Comparison of ENCODE assay signal across 11 cellular contexts in the genomic region with DNA sequence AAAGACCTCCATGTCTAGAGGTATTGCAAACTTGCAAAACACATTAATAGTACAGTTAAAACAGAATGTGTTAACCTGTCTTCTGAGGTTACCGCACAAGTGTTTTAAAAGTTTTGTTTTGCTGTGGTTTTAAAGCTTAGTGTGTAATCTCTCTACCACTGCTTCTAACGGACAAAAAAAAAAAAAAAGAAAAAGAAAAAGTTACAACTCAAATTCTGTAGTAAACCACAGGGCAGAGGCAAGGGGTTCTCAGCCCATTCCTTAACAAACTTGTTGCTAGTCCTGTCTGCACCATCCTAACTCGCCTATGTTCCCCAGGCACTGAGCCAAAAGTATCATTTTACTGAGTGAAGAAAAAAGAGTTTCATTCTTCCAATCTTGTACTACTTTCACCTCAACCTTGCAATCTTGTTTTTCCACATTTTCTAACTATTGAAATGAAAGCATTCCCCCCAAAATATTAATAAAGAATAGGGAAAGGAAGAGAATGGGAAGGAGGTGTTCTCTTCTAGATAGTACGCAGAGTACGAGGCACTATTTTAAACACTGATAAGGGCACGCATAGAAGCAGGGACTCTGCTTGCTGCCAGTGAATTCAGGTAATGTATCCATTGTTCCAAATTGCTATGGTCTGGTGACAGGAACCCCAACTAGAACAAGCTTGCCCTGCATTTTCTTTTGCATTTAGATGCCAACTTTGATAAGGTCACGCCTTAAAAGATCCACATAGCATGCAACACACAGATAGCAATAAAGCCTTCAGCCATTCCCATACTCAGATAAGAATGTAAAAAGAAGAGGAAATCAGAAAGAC. TPM values are rescaled to one million over a fixed set of nuclear protein-coding genes. Genes with fewer than 3 reads are reported as not detected.
A peak's percentile ranks its signal among the peaks of the same experiment; 100 is the strongest.
DNase-seq lines count a peak whose midpoint lies in the region; ATAC-seq, FAIRE-seq and TF ChIP-seq lines count a peak whose summit lies in the region.
"Had no signal": no experiment of that assay in that cellular context is flagged by ENCODE, and none has a peak within 500 bp of the region (broad histone marks: within the 10 kb centered on the region; RNA-seq: fewer than 3 reads in every experiment).

No MANE protein-coding gene starts in this region.

- H3K4me2 ChIP-seq in IMR-90 (ENCODE audit: low read depth, low read length) (peak overlapping the region; percentile 8), GM12878 (ENCODE audit: control insufficient read depth, insufficient read depth) (peak overlapping the region; percentile 41; the same call in 1 of the 2 replicates)

- 60% methylated on average over 1 of the region's 7 CpGs; no CpG with 5 or more reads in 1 of the 2 experiments for WGBS in IMR-90 (ENCODE audit: extremely low coverage in 2 of 2, insufficient read length in 1 of 2), 2 experiments
- 68% methylated on average over 6 of the region's 7 CpGs for WGBS in GM12878 (ENCODE audit: insufficient coverage, insufficient replicate concordance, low lambda C conversion rate, missing lambda C conversion rate)

- no peak overlapping the region for H2AFZ ChIP-seq in IMR-90 (replicated peaks; ENCODE audit: low read length, poor library complexity)
- H2AFZ ChIP-seq in GM12878 (ENCODE audit: control insufficient read depth, low read depth, low read length): no peak overlapping the region; the same call in 1 of the 2 replicates

- no peaks in the 10 kb centered on the region for H3K27me3 ChIP-seq in CD8-positive, alpha-beta T cell (ENCODE audit: insufficient read depth, low read length)
- no peaks in the 10 kb centered on the region for H3K27me3 ChIP-seq in IMR-90 (ENCODE audit: control insufficient read depth, insufficient read depth, low read length)
- H3K27me3 ChIP-seq in GM12878 (replicated peaks in 1 of 2; ENCODE audit: control insufficient read depth in 2 of 2, insufficient read depth in 2 of 2, low read length in 1 of 2): no peaks in the 10 kb centered on the region

- no peak overlapping the region for H3K14ac ChIP-seq in IMR-90 (replicated peaks; ENCODE audit: low read depth, low read length)

- peaks cover 19% of the 10 kb centered on the region for H3K4me1 ChIP-seq in CD8-positive, alpha-beta T cell (ENCODE audit: insufficient read depth, low read length)
- H3K4me1 ChIP-seq in IMR-90 (ENCODE audit: control insufficient read depth, insufficient read depth, low read length) (no peaks in the 10 kb centered on the region), GM12878 (ENCODE audit: control insufficient read depth, insufficient read depth, low read length) (no peaks in the 10 kb centered on the region; the same call in 1 of the 2 replicates), mucosa of descending colon (ENCODE audit: low read depth) (peaks cover 7% of the 10 kb centered on the region), kidney (ENCODE audit: control insufficient read depth in 1 of 2, insufficient read depth in 1 of 2, low read depth in 1 of 2, low read length in 2 of 2) (no peaks in the 10 kb centered on the region)

- H2BK5ac ChIP-seq in IMR-90 (ENCODE audit: low read depth, low read length, poor library complexity, severe bottlenecking): no peak overlapping the region

- H3K9ac ChIP-seq in IMR-90 (ENCODE audit: low read depth, low read length) (no peak overlapping the region), GM12878 (ENCODE audit: control insufficient read depth, insufficient read depth, low read length) (0 out of 2 replicates have a peak overlapping the region, but pooled peaks have one; percentile 19), kidney (ENCODE audit: low read length in 2 of 2) (no peak overlapping the region)

- dilution Hi-C loops in IMR-90 (cut with HindIII; ENCODE audit: low sequenced_read_pairs, unreplicated experiment): no loop called here

- no peak for TF ChIP-seq EP300 in GM12878 (IDR thresholded peaks at IDR 0.05; ENCODE audit: borderline replicate concordance in 1 of 2, control insufficient read depth in 1 of 2, low read depth in 2 of 2, low read length in 2 of 2)

- TF ChIP-seq RAD21 in IMR-90 (IDR thresholded peaks at IDR 0.05; ENCODE audit: low read length): no peak
- no peak for TF ChIP-seq RAD21 in GM12878 (IDR thresholded peaks at IDR 0.05; ENCODE audit: insufficient read depth, low read depth, low read length)

- peaks cover 73% of the 10 kb centered on the region for H3K4me1 Mint-ChIP-seq in CD8-positive, alpha-beta T cell (ENCODE audit: low read depth)

- no peak overlapping the region for H3K27ac ChIP-seq in CD8-positive, alpha-beta T cell (ENCODE audit: low read depth, low read length)
- no peak overlapping the region for H3K27ac ChIP-seq in IMR-90 (ENCODE audit: insufficient read depth, low read length)
- no peak overlapping the region for H3K27ac ChIP-seq in GM12878 (ENCODE audit: control insufficient read depth, insufficient read depth)
- H3K27ac ChIP-seq in kidney (ENCODE audit: low read depth in 2 of 2, low read length in 2 of 2): no peak overlapping the region

- H3K56ac ChIP-seq in IMR-90 (ENCODE audit: extremely low read depth, insufficient read depth, low read length): no peak overlapping the region

- no peak overlapping the region for H2BK120ac ChIP-seq in IMR-90 (ENCODE audit: low read depth, low read length)

- no peaks in the 10 kb centered on the region for H3K9me3 Mint-ChIP-seq in CD8-positive, alpha-beta T cell

- DNase-seq in CD8-positive, alpha-beta T cell: no peak
- DNase-seq in IMR-90: peak; percentile 53
- DNase-seq in GM12878 (ENCODE audit: low read depth, low spot score): no peak
- no peak for DNase-seq in mucosa of descending colon
- no peak for DNase-seq in DMS53 treated with DMSO at 0.1 percent for 48 hours (lab: John Stamatoyannopoulos, UW; ENCODE audit: unreplicated experiment)
- DNase-seq in kidney: no peak
- no peak for DNase-seq in superior temporal gyrus (ENCODE audit: extremely low spot score)
- DNase-seq: GDM1; SHP77 treated with DMSO at 0.1 percent for 48 hours; stimulated activated CD4-positive, alpha-beta T cell treated with anti-CD3 and anti-CD28 coated beads, Interleukin-4, amount 100 ng/mL, for 1 hour had no signal

- peaks cover 3 to 11% of the 10 kb centered on the region in 2 experiments; a peak in 2 of 4 replicates for H3K79me1 ChIP-seq in IMR-90 (ENCODE audit: low read depth in 1 of 2, low read length in 2 of 2)

- no peak for TF ChIP-seq CTCF in CD8-positive, alpha-beta T cell (IDR thresholded peaks at IDR 0.05)
- TF ChIP-seq CTCF in IMR-90 (conservative IDR thresholded peaks at IDR 0.05; ENCODE audit: low read depth, low read length) (no peak), GM12878 (IDR thresholded peaks at IDR 0.05 in 2 of 3, conservative IDR thresholded peaks at IDR 0.05 in 1 of 3; ENCODE audit: control insufficient read depth in 2 of 3, extremely low read depth in 1 of 3, insufficient read depth in 1 of 3, low read depth in 3 of 3, low read length in 3 of 3) (no peak), mucosa of descending colon (IDR thresholded peaks at IDR 0.05) (no peak), kidney (IDR thresholded peaks at IDR 0.05; ENCODE audit: borderline replicate concordance, extremely low read depth, insufficient read depth) (no peak)

- SMC1A ChIA-PET in GM12878 (lab: Charles Lee; ENCODE audit: uncharacterized antibody, unreplicated experiment): interaction anchor here (0.6 to 6.0 kb wide), 17 partner anchors 9 to 328 kb away, joined by 3 to 34 read pairs (median 4); no protein-coding TSS in a partner anchor

- peak overlapping the region; percentile 22; the same call in 1 of the 2 replicates for H3K4ac ChIP-seq in IMR-90 (ENCODE audit: low read depth, low read length)

- no peaks in the 10 kb centered on the region for H3K9me3 ChIP-seq in CD8-positive, alpha-beta T cell (ENCODE audit: low read length)
- H3K9me3 ChIP-seq in IMR-90 (ENCODE audit: control insufficient read depth, insufficient read depth, low read length) (no peaks in the 10 kb centered on the region), GM12878 (replicated peaks; ENCODE audit: control insufficient read depth, insufficient read depth, low read length) (peaks cover 5% of the 10 kb centered on the region; the same call in 2 of the 3 replicates), mucosa of descending colon (no peaks in the 10 kb centered on the region), kidney (ENCODE audit: control insufficient read depth in 1 of 2, low read length in 2 of 2) (no peaks in the 10 kb centered on the region)

- peak overlapping the region; percentile 75 for H3K4me3 Mint-ChIP-seq in CD8-positive, alpha-beta T cell

- H2AK5ac ChIP-seq in IMR-90 (ENCODE audit: low read depth, low read length): no peak overlapping the region

- H2BK15ac ChIP-seq in IMR-90 (ENCODE audit: low read depth, low read length): no peak overlapping the region

- H3K36me3 ChIP-seq in CD8-positive, alpha-beta T cell (ENCODE audit: insufficient read depth, low read length): no peaks in the 10 kb centered on the region
- H3K36me3 ChIP-seq in IMR-90 (ENCODE audit: control insufficient read depth, insufficient read depth, low read length) (no peaks in the 10 kb centered on the region), GM12878 (ENCODE audit: control insufficient read depth in 2 of 2, insufficient read depth in 2 of 2, low read length in 1 of 2) (peaks cover 0 to 3% of the 10 kb centered on the region in 2 experiments; a peak in 3 of 4 replicates), mucosa of descending colon (ENCODE audit: low read depth) (no peaks in the 10 kb centered on the region), kidney (ENCODE audit: control insufficient read depth in 1 of 2, insufficient read depth in 2 of 2, low read length in 2 of 2) (no peaks in the 10 kb centered on the region)

- TF ChIP-seq POLR2A in IMR-90 (IDR thresholded peaks at IDR 0.05; ENCODE audit: low read depth, low read length): no peak
- TF ChIP-seq POLR2A in GM12878 (IDR thresholded peaks at IDR 0.05; ENCODE audit: low read depth, low read length): no peak

- no peaks in the 10 kb centered on the region for H3K9me1 ChIP-seq in IMR-90 (ENCODE audit: insufficient read depth, low read length)

- peak overlapping the region; percentile 78 for H3K27ac Mint-ChIP-seq in CD8-positive, alpha-beta T cell

- no peak overlapping the region for H2BK20ac ChIP-seq in IMR-90 (ENCODE audit: low read depth, low read length)

- H3K4me3 ChIP-seq in CD8-positive, alpha-beta T cell (ENCODE audit: low read depth, low read length): peak overlapping the region; percentile 29
- no peak overlapping the region for H3K4me3 ChIP-seq in IMR-90 (ENCODE audit: insufficient read depth, low read depth, low read length)
- 0 out of 2 replicates have a peak overlapping the region, but pooled peaks have one; percentile 3 for H3K4me3 ChIP-seq in GM12878
- H3K4me3 ChIP-seq in mucosa of descending colon: no peak overlapping the region
- H3K4me3 ChIP-seq in kidney (ENCODE audit: low read length in 2 of 2): no peak overlapping the region

- CTCF ChIA-PET in CD8-positive, alpha-beta T cell (lab: Charles Lee): interaction anchor here (1.0 to 1.4 kb wide), 3 partner anchors 9 to 326 kb away, joined by 3 to 4 read pairs (median 3); no protein-coding TSS in a partner anchor
- CTCF ChIA-PET in IMR-90 (lab: Yijun Ruan, JAX) (no interaction called here), GM12878 (lab: Yijun Ruan, JAX) (interaction anchor here (0.7 to 1.6 kb wide), 5 partner anchors 9 to 109 kb away, joined by 3 to 6 read pairs (median 3); no protein-coding TSS in a partner anchor)

- no peaks in the 10 kb centered on the region for H3K27me3 Mint-ChIP-seq in CD8-positive, alpha-beta T cell (ENCODE audit: low read depth)

- H3K23ac ChIP-seq in IMR-90 (ENCODE audit: low read depth, low read length): no peak overlapping the region

- no peak overlapping the region for H2AK9ac ChIP-seq in IMR-90 (replicated peaks; ENCODE audit: low read depth, low read length, poor library complexity)

- no peak overlapping the region for H4K91ac ChIP-seq in IMR-90 (ENCODE audit: insufficient read depth, low read depth, low read length)

- H4K8ac ChIP-seq in IMR-90 (ENCODE audit: low read depth in 2 of 2, low read length in 2 of 2): no peak overlapping the region

- H3K18ac ChIP-seq in IMR-90 (ENCODE audit: low read depth, low read length): no peak overlapping the region

- intact Hi-C loops in CD8-positive, alpha-beta T cell (cut with DNase I, micrococcal nuclease): loop anchor here in 1 of 2 experiments (2.0 kb wide), 1 partner anchor 15 kb away; no protein-coding TSS in a partner anchor
- intact Hi-C loops in IMR-90 (cut with micrococcal nuclease): no loop called here
- intact Hi-C loops in GM12878 (cut with micrococcal nuclease; ENCODE audit: unreplicated experiment): no loop called here
- intact Hi-C loops in mucosa of descending colon (cut with DNase I, micrococcal nuclease): no loop called here
- intact Hi-C loops in kidney (cut with DNase I): no loop called here

- H4K5ac ChIP-seq in IMR-90 (ENCODE audit: low read depth, low read length): no peak overlapping the region

- ATAC-seq in CD8-positive, alpha-beta T cell: peak; percentile 73
- ATAC-seq in IMR-90 (ENCODE audit: low read depth) (peak; percentile 44), GM12878 (peak; percentile 57), mucosa of descending colon (peak; percentile 74), GM18873 (IDR thresholded peaks at IDR 0.05; ENCODE audit: low FRiP score, unreplicated experiment) (no peak)

- in situ Hi-C loops in IMR-90 (cut with MboI; ENCODE audit: low sequenced_read_pairs) (no loop called here), GM12878 (cut with MboI) (no loop called here)

- POLR2A ChIA-PET in CD8-positive, alpha-beta T cell (lab: Charles Lee): interaction anchor here (0.6 to 1.6 kb wide), 3 partner anchors 15 to 46 kb away, joined by 3 read pairs; no protein-coding TSS in a partner anchor
- POLR2A ChIA-PET in IMR-90 (lab: Charles Lee; ENCODE audit: unreplicated experiment) (no interaction called here), GM12878 (lab: Charles Lee) (interaction anchor here (0.6 to 1.9 kb wide), 6 partner anchors 11 to 252 kb away, joined by 3 to 6 read pairs (median 4); no protein-coding TSS in a partner anchor)

- RAD21 ChIA-PET in GM12878 (lab: Charles Lee; ENCODE audit: unreplicated experiment): interaction anchor here (0.7 to 1.7 kb wide), 10 partner anchors 11 to 327 kb away, joined by 3 to 7 read pairs (median 4); no protein-coding TSS in a partner anchor

- FAIRE-seq in GM12878 (lab: Jason Lieb, UNC) (no peak), kidney (lab: Jason Lieb, UNC) (no peak)

- BruUV-seq in IMR-90 (replicated peaks; lab: Mats Ljungman, UMichigan) (no TSS peak), GM12878 (replicated peaks; lab: Mats Ljungman, UMichigan) (no TSS peak)

- peaks cover 95% of the 10 kb centered on the region for H3K79me2 ChIP-seq in GM12878 (ENCODE audit: control insufficient read depth, insufficient read depth, low read length)

- H4K20me1 ChIP-seq in IMR-90 (ENCODE audit: insufficient read depth, low read length) (no peaks in the 10 kb centered on the region), GM12878 (ENCODE audit: control insufficient read depth, insufficient read depth) (0 out of 2 replicates have a peak, but pooled peaks cover 2% of the 10 kb centered on the region)

- no peaks in the 10 kb centered on the region for H3K36me3 Mint-ChIP-seq in CD8-positive, alpha-beta T cell

RNA-seq across cellular contexts. Expression of a gene that starts 47.1 kb away (rescaled TPM):
- 10 to 100 TPM; 11.2 to 14.6 TPM for total RNA-seq in CD8-positive, alpha-beta T cell
- total RNA-seq in IMR-90 (2012; rRNA removed) (19.4 and 25.5 TPM in 2 replicates), GM12878 (2014; rRNA removed) (157 and 194 TPM in 2 replicates), GM12878 (2014; rRNA removed; fragmentation: Illumina TruSeq; extraction: Trizol) (171 and 187 TPM in 2 replicates), GM12878 (2021) (144 and 145 TPM in 2 replicates), mucosa of descending colon (10 to 100 TPM in 1 of 3 donors, 1 to 10 TPM in 2; 5.6 to 11.1 (median 8.6) TPM), kidney (12.4 TPM)
- polyA plus RNA-seq in IMR-90 (2012; rRNA removed) (2.1 TPM in 2 replicates), GM12878 (2011; rRNA removed) (266 and 327 TPM in 2 replicates), GM12878 (2014; fragmentation: Illumina TruSeq; extraction: Trizol) (113 and 137 TPM in 2 replicates), GM12878 (2014; fragmentation: Nextera tagmentation; extraction: Ambion mirVana) (10 to 100 TPM; 15.2 to 22.5 TPM), GM12878 (2014; rRNA removed) (57.9 and 61.3 TPM in 2 replicates), GM12878 (2016; fragmentation: Nextera tagmentation; extraction: Ambion mirVana) (10 to 100 TPM; 32.9 to 34.9 TPM), kidney (ENCODE audit: insufficient read depth, low read depth, low replicate concordance) (0.75 TPM)
- polyA plus RNA-seq in IMR-90 (2012; cell fraction: cytosol; rRNA removed): 0.44 and 0.75 TPM in 2 replicates
- polyA plus RNA-seq in IMR-90 (2012; cell fraction: nucleus; rRNA removed; ENCODE audit: low replicate concordance): 1.5 and 7.5 TPM in 2 replicates
- total RNA-seq in GM12878 (2013; cell fraction: nucleolus; rRNA removed): 1,202 and 1,210 TPM in 2 replicates
- 30.5 TPM for polyA plus RNA-seq in GM12878 (2011; ENCODE audit: low read depth)
- polyA plus RNA-seq in GM12878 (2011; cell fraction: cytosol; rRNA removed): 162 and 164 TPM in 2 replicates
- polyA plus RNA-seq in GM12878 (2011; cell fraction: nucleus; rRNA removed): 169 and 268 TPM in 2 replicates
- polyA plus RNA-seq in GM12878 (2012): 37.3 and 65.8 TPM in 2 replicates
- 752 and 824 TPM in 2 replicates for polyA minus RNA-seq in GM12878 (2011; rRNA and poly(A)+ RNA removed)
- polyA minus RNA-seq in GM12878 (2011; cell fraction: cytosol; rRNA and poly(A)+ RNA removed): 283 and 316 TPM in 2 replicates
- 607 and 676 TPM in 2 replicates for polyA minus RNA-seq in GM12878 (2011; cell fraction: nucleus; rRNA and poly(A)+ RNA removed)

Comparison
In these comparisons a context has a peak if more than half of its experiments do, and no peak if none do; other contexts are left out.
1. H3K4me3 ChIP-seq: peak in CD8-positive, alpha-beta T cell (single experiment) and GM12878 (single experiment); none in IMR-90 (single experiment), mucosa of descending colon (single experiment) and kidney (0 of 2).